In the genomic region with DNA sequence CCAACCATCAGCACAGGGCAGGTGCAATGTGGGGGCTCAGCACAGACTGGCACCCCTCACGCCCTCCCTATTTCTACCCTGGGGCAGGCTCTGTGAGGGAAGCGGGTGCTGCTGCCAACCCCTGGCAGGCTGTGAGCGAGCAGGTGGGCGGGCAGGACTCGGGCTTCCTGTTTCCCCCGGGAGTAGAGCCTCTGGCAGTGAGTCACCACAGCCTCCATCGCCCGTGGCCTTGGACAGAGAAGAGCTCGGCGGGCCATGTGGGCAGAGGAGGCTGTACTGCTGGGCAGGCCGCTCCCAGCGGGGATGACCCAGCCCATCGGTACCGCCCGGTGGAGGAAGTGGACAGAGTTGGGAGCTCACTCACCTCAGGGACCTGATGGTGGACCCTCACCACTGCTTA, we compare ENCODE assay signal across 17 cellular contexts. TPM values are rescaled to one million over a fixed set of nuclear protein-coding genes. Genes with fewer than 3 reads are reported as not detected.
DNase-seq lines count a peak whose midpoint lies in the region; ATAC-seq, FAIRE-seq and TF ChIP-seq lines count a peak whose summit lies in the region.
"Had no signal": no experiment of that assay in that cellular context is flagged by ENCODE, and none has a peak within 500 bp of the region (broad histone marks: within the 10 kb centered on the region; RNA-seq: fewer than 3 reads in every experiment).

No MANE protein-coding gene starts in this region.

- H3K27ac ChIP-seq in astrocyte (ENCODE audit: low read depth, low read length) (no peak overlapping the region), spleen (peak overlapping the region in 5 of 8 donors; percentile 54 to 81 (median 72))
- H3K27ac ChIP-seq: epithelial cell of prostate, KMS-11 had no signal

- H3K4me1 ChIP-seq in astrocyte (ENCODE audit: insufficient read depth, low read length): no peaks in the 10 kb centered on the region
- H3K4me1 ChIP-seq in spleen: peaks cover 0 to 80% (median 18%) of the 10 kb centered on the region in 6 donors

- no peak overlapping the region for H3K4me3 Mint-ChIP-seq in astrocyte (ENCODE audit: unreplicated experiment)
- H3K4me3 Mint-ChIP-seq: naive thymus-derived CD8-positive, alpha-beta T cell had no signal

- TF ChIP-seq POLR2A in NB4 (IDR thresholded peaks at IDR 0.05; ENCODE audit: extremely low read depth, insufficient read length) (no peak), spleen (IDR thresholded peaks at IDR 0.05) (no peak)

- no peaks in the 10 kb centered on the region for H3K4me1 Mint-ChIP-seq in astrocyte (ENCODE audit: low read depth, unreplicated experiment)

- TF ChIP-seq CTCF in NB4 (IDR thresholded peaks at IDR 0.05; ENCODE audit: low read depth, low read length) (no peak), astrocyte (IDR thresholded peaks at IDR 0.05; ENCODE audit: insufficient read depth, low read depth, low read length) (no peak), spleen (IDR thresholded peaks at IDR 0.05 in 8 of 11, conservative IDR thresholded peaks at IDR 0.05 in 3 of 11) (no peak)

- no peaks in the 10 kb centered on the region for H3K9me3 Mint-ChIP-seq in astrocyte (ENCODE audit: unreplicated experiment)
- H3K9me3 Mint-ChIP-seq: naive thymus-derived CD8-positive, alpha-beta T cell had no signal

- H3K9me3 ChIP-seq in astrocyte (ENCODE audit: insufficient read depth, low read depth, low read length) (no peaks in the 10 kb centered on the region), spleen (no peaks in the 10 kb centered on the region)

- no peak for ATAC-seq in GM18498 (IDR thresholded peaks at IDR 0.05; ENCODE audit: unreplicated experiment)
- ATAC-seq: naive thymus-derived CD8-positive, alpha-beta T cell had no signal

- H3K36me3 ChIP-seq in astrocyte (ENCODE audit: insufficient read depth, low read length) (no peaks in the 10 kb centered on the region), spleen (no peaks in the 10 kb centered on the region)

- H3K27me3 ChIP-seq in astrocyte (ENCODE audit: insufficient read depth, low read length): peaks cover 18% of the 10 kb centered on the region
- peaks cover 3 to 83% (median 11%) of the 10 kb centered on the region in 7 donors for H3K27me3 ChIP-seq in spleen (replicated peaks in 1 of 7)

- no peak for FAIRE-seq in astrocyte (lab: Jason Lieb, UNC)
- FAIRE-seq: small intestine had no signal

- DNase-seq in NOMO-1 treated with DMSO at 0.1 percent for 48 hours (lab: John Stamatoyannopoulos, UW; ENCODE audit: unreplicated experiment): peak; percentile 38
- DNase-seq in NOMO-1 treated with dmso at 0.1 percent for 144 hours (lab: John Stamatoyannopoulos, UW; ENCODE audit: unreplicated experiment): no peak
- DNase-seq in NB4 (ENCODE audit: low read depth): peak; percentile 77
- peak; percentile 20 for DNase-seq in astrocyte (ENCODE audit: low read depth)
- peak; percentile 88 for DNase-seq in spleen
- DNase-seq in stimulated activated CD4-positive, alpha-beta T cell treated with anti-CD3 and anti-CD28 coated beads, Interleukin-12 subunit alpha, Interleukin-12 subunit beta, amount 100 ng/mL, for 4 hours: no peak
- no peak for DNase-seq in SHP77 treated with DMSO at 0.1 percent for 48 hours (lab: John Stamatoyannopoulos, UW)
- DNase-seq: aorta; GF-D8; islet precursor cell; naive thymus-derived CD8-positive, alpha-beta T cell; NCI-H510A treated with DMSO at 0.1 percent for 48 hours; small intestine had no signal

- H4K20me1 ChIP-seq in astrocyte (ENCODE audit: insufficient read depth, low read length): no peaks in the 10 kb centered on the region

- intact Hi-C loops in spleen (cut with DNase I; ENCODE audit: low total_unique reads): no loop called here

- H3K4me2 ChIP-seq in astrocyte (ENCODE audit: low read length): no peak overlapping the region
- H3K4me2 ChIP-seq: KMS-11 had no signal

- peaks cover 32% of the 10 kb centered on the region for H3K27me3 Mint-ChIP-seq in astrocyte (ENCODE audit: low read depth, unreplicated experiment)

- H3K36me3 Mint-ChIP-seq in astrocyte (ENCODE audit: low read depth, unreplicated experiment): no peaks in the 10 kb centered on the region

- H3K79me2 ChIP-seq in astrocyte (ENCODE audit: insufficient read depth, low read length): no peaks in the 10 kb centered on the region

- WGBS in spleen, 5 donors: 48 to 84% (median 58%) methylated on average over 3 to 15 of the region's 15 CpGs

- no peak overlapping the region for H3K9ac ChIP-seq in astrocyte (ENCODE audit: low read length)
- H3K9ac ChIP-seq: KMS-11 had no signal

- H3K4me3 ChIP-seq in NB4 (ENCODE audit: low read depth, low read length) (no peak overlapping the region), astrocyte (ENCODE audit: insufficient read depth, low read depth, low read length) (no peak overlapping the region), spleen (no peak overlapping the region)

- no peak overlapping the region for H2AFZ ChIP-seq in astrocyte (ENCODE audit: low read depth, low read length)

- no peak overlapping the region for H3K27ac Mint-ChIP-seq in astrocyte (ENCODE audit: unreplicated experiment)
- H3K27ac Mint-ChIP-seq: naive thymus-derived CD8-positive, alpha-beta T cell had no signal

RNA-seq across cellular contexts. Expression of gene KCNT1, which starts 16.6 kb away (rescaled TPM):
- total RNA-seq in astrocyte (not detected in 2 replicates), spleen (10 to 100 TPM in 6 of 7 donors, 1 to 10 TPM in 1; 8.3 to 41.5 (median 27.0) TPM)
- polyA plus RNA-seq in spleen: 10 to 100 TPM in 1 of 3 donors, 1 to 10 TPM in 2; 1.0 to 18.4 (median 5.6) TPM
- total RNA-seq: activated CD8-positive, alpha-beta memory T cell treated with anti-CD3 and anti-CD28 coated beads for 36 hours; naive thymus-derived CD8-positive, alpha-beta T cell had no signal
- polyA plus RNA-seq: aorta; naive thymus-derived CD8-positive, alpha-beta T cell had no signal

RNA-seq across cellular contexts. Expression of gene SOHLH1, which starts 19.3 kb away (rescaled TPM):
- not detected in 2 replicates for total RNA-seq in astrocyte
- total RNA-seq in spleen: not detected
- under 1 TPM in 2 of 3 donors, not detected in 1; 0.07 to 0.10 TPM for polyA plus RNA-seq in spleen
- total RNA-seq: activated CD8-positive, alpha-beta memory T cell treated with anti-CD3 and anti-CD28 coated beads for 36 hours; aorta; naive thymus-derived CD8-positive, alpha-beta T cell had no signal
- polyA plus RNA-seq: aorta; naive thymus-derived CD8-positive, alpha-beta T cell; small intestine had no signal

RNA-seq across cellular contexts. Expression of gene LCN9, which starts 55.5 kb away (rescaled TPM):
- 2.1 and 4.8 TPM in 2 replicates for total RNA-seq in astrocyte
- total RNA-seq in spleen: not detected
- polyA plus RNA-seq in spleen: not detected
- total RNA-seq: activated CD8-positive, alpha-beta memory T cell treated with anti-CD3 and anti-CD28 coated beads for 36 hours; aorta; naive thymus-derived CD8-positive, alpha-beta T cell had no signal
- polyA plus RNA-seq: aorta; naive thymus-derived CD8-positive, alpha-beta T cell; small intestine had no signal

Comparison
In these comparisons a context has a peak if more than half of its experiments do, and no peak if none do; other contexts are left out.
1. DNase-seq: peak in NOMO-1 treated with DMSO at 0.1 percent for 48 hours (single experiment), NB4 (single experiment), astrocyte (single experiment) and spleen (single experiment); none in NOMO-1 treated with dmso at 0.1 percent for 144 hours (single experiment), stimulated activated CD4-positive, alpha-beta T cell treated with anti-CD3 and anti-CD28 coated beads, Interleukin-12 subunit alpha, Interleukin-12 subunit beta, amount 100 ng/mL, for 4 hours (single experiment) and SHP77 treated with DMSO at 0.1 percent for 48 hours (single experiment).